ENCODE assay signal across 1 cellular context in genomic region chr13:28129911-28130693, GRCh38.
TF ChIP-seq lines count a peak whose summit lies in the region.

No MANE protein-coding gene starts in this region.

TF ChIP-seq in IMR-90, 13 proteins besides CTCF, POLR2A, EP300 and RAD21 (continued from another document):
- no peak for TF ChIP-seq NFE2L2 (IDR thresholded peaks at IDR 0.05; ENCODE audit: low read depth, low read length)
